Comparison of ENCODE assay signal across 28 cellular contexts in genomic region chr4:163193717-163194116, GRCh38.
"Had no signal": no experiment of that assay in that cellular context is flagged by ENCODE, and none has a peak within 500 bp of the region (broad histone marks: within the 10 kb centered on the region; RNA-seq: fewer than 3 reads in every experiment).

No MANE protein-coding gene starts in this region.

- H3K27ac ChIP-seq: brain microvascular endothelial cell, PC-9, RWPE1 had no signal

- H3K4me3 ChIP-seq: PC-9 had no signal

- H3K4me2 ChIP-seq: PC-9 had no signal

- H2AFZ ChIP-seq: PC-9 had no signal

- H3K27me3 ChIP-seq: brain microvascular endothelial cell had no signal

- FAIRE-seq: RCC 7860, TTC549 had no signal

- ATAC-seq: activated CD4-positive, alpha-beta T cell treated with anti-CD3 and anti-CD28 coated beads for 36 hours; activated CD4-positive, CD25-positive, alpha-beta regulatory T cell treated with anti-CD3 and anti-CD28 coated beads, Interleukin-2, amount 50 U/mL, for 24 hours; activated CD8-positive, alpha-beta memory T cell treated with anti-CD3 and anti-CD28 coated beads, Interleukin-2, amount 10 ng/mL, durations not matched to agents 7 days and 5 days; Right ventricle myocardium inferior; WTC11 had no signal

- DNase-seq: activated CD4-positive, alpha-beta memory T cell treated with anti-CD3 and anti-CD28 coated beads, Interleukin-2, amount 10 ng/mL, durations not matched to agents 7 days and 5 days; activated CD4-positive, alpha-beta T cell treated with anti-CD3 and anti-CD28 coated beads for 36 hours; activated CD8-positive, alpha-beta memory T cell treated with anti-CD3 and anti-CD28 coated beads for 24 hours; activated CD8-positive, alpha-beta memory T cell treated with anti-CD3 and anti-CD28 coated beads, Interleukin-2, amount 10 ng/mL, durations not matched to agents 7 days and 5 days; activated CD8-positive, alpha-beta memory T cell treated with anti-CD3 and anti-CD28 coated beads, Interleukin-2, amount 50 U/mL, for 48 hours; activated effector memory CD4-positive, alpha-beta T cell treated with Interleukin-2 at 50 U/mL for 16 hours; activated naive CD4-positive, alpha-beta T cell; activated naive CD4-positive, alpha-beta T cell treated with anti-CD3 and anti-CD28 coated beads, Interleukin-2, amount 50 U/mL, for 16 hours; activated naive CD8-positive, alpha-beta T cell treated with anti-CD3 and anti-CD28 coated beads for 36 hours; activated T-cell treated with anti-CD3 and anti-CD28 coated beads, Interleukin-2, amount 50 U/mL, for 48 hours; amniotic stem cell; aorta; brain microvascular endothelial cell; central memory CD4-positive, alpha-beta T cell; NCI-H1092 treated with DMSO at 0.1 percent for 48 hours; NCI-H1436; NCI-H1694; NCI-H2029; NCI-H345; NCI-H524 treated with DMSO at 0.1 percent for 48 hours; PC-9; SIG-M5 had no signal

- H3K36me3 ChIP-seq: brain microvascular endothelial cell had no signal
